In genomic region chr2:157468931-157469708, GRCh38 we compare ENCODE assay signal across 9 cellular contexts. TPM values are rescaled to one million over a fixed set of nuclear protein-coding genes. Genes with fewer than 3 reads are reported as not detected.
DNase-seq lines count a peak whose midpoint lies in the region; ATAC-seq, FAIRE-seq and TF ChIP-seq lines count a peak whose summit lies in the region.
"Had no signal": no experiment of that assay in that cellular context is flagged by ENCODE, and none has a peak within 500 bp of the region (broad histone marks: within the 10 kb centered on the region; RNA-seq: fewer than 3 reads in every experiment).

No MANE protein-coding gene starts in this region.

- no peaks in the 10 kb centered on the region for H3K27me3 Mint-ChIP-seq in astrocyte (ENCODE audit: low read depth, unreplicated experiment)

- H3K9ac ChIP-seq in astrocyte (ENCODE audit: low read length) = peak overlapping the region; percentile 57

- H3K36me3 Mint-ChIP-seq in astrocyte (ENCODE audit: low read depth, unreplicated experiment) = no peaks in the 10 kb centered on the region

- peak overlapping the region; percentile 70 for H3K4me2 ChIP-seq in astrocyte (ENCODE audit: low read length)

- peaks cover 6% of the 10 kb centered on the region for H3K4me1 ChIP-seq in astrocyte (ENCODE audit: insufficient read depth, low read length)

- no peaks in the 10 kb centered on the region for H3K9me3 ChIP-seq in astrocyte (ENCODE audit: insufficient read depth, low read depth, low read length)

- DNase-seq in GM13976 (ENCODE audit: low spot score) (peak; percentile 52), KBM-7 (peak; percentile 95), astrocyte (ENCODE audit: low read depth) (peak; percentile 78), non-pigmented ciliary epithelial cell (ENCODE audit: low read depth) (peak; percentile 34), NCI-H1105 treated with DMSO at 0.1 percent for 48 hours (lab: John Stamatoyannopoulos, UW) (no peak), NCI-H1417 (lab: John Stamatoyannopoulos, UW) (no peak)
- DNase-seq in effector CD4-positive, alpha-beta T cell = no peak

- H2AFZ ChIP-seq in astrocyte (ENCODE audit: low read depth, low read length) = peak overlapping the region; percentile 3

- no peaks in the 10 kb centered on the region for H4K20me1 ChIP-seq in astrocyte (ENCODE audit: insufficient read depth, low read length)

- no peaks in the 10 kb centered on the region for H3K27me3 ChIP-seq in astrocyte (ENCODE audit: insufficient read depth, low read length)

- no peaks in the 10 kb centered on the region for H3K36me3 ChIP-seq in astrocyte (ENCODE audit: insufficient read depth, low read length)

- H3K27ac ChIP-seq in astrocyte (ENCODE audit: low read depth, low read length) = peak overlapping the region; percentile 77
- H3K27ac ChIP-seq: VCaP had no signal

- peak; percentile 78 for ATAC-seq in GM21576 (IDR thresholded peaks at IDR 0.05; ENCODE audit: unreplicated experiment)

- H3K4me1 Mint-ChIP-seq in astrocyte (ENCODE audit: low read depth, unreplicated experiment) = peaks cover 19% of the 10 kb centered on the region

- no peak overlapping the region for H3K4me3 Mint-ChIP-seq in astrocyte (ENCODE audit: unreplicated experiment)

- no peaks in the 10 kb centered on the region for H3K79me2 ChIP-seq in astrocyte (ENCODE audit: insufficient read depth, low read length)

- FAIRE-seq in astrocyte (lab: Jason Lieb, UNC) = no peak

- peak overlapping the region; percentile 22 for H3K4me3 ChIP-seq in astrocyte (ENCODE audit: insufficient read depth, low read depth, low read length)

- H3K9me3 Mint-ChIP-seq in astrocyte (ENCODE audit: unreplicated experiment) = no peaks in the 10 kb centered on the region

- H3K27ac Mint-ChIP-seq in astrocyte (ENCODE audit: unreplicated experiment) = peak overlapping the region; percentile 48

- no peak for TF ChIP-seq CTCF in GM13976 (IDR thresholded peaks at IDR 0.05; ENCODE audit: borderline replicate concordance, control extremely low read depth, extremely low read depth, insufficient read depth, missing control alignments)
- TF ChIP-seq CTCF in astrocyte (IDR thresholded peaks at IDR 0.05; ENCODE audit: insufficient read depth, low read depth, low read length) = no peak

- in situ Hi-C loops in GM13976 (cut with MboI; ENCODE audit: low sequenced_read_pairs, unreplicated experiment) = no loop called here
- in situ Hi-C loops in KBM-7 (cut with MboI; ENCODE audit: low pct_unique_long_range_greater_than_20kb, low sequenced_read_pairs) = no loop called here

RNA-seq across cellular contexts. Expression of gene CYTIP, which starts 25.2 kb away (rescaled TPM):
- total RNA-seq in astrocyte = 0.12 and 0.16 TPM in 2 replicates

Comparison
In these comparisons a context has a peak if more than half of its experiments do, and no peak if none do; other contexts are left out.
1. DNase-seq: peak in GM13976 (single experiment), KBM-7 (single experiment), astrocyte (single experiment) and non-pigmented ciliary epithelial cell (single experiment); none in NCI-H1105 treated with DMSO at 0.1 percent for 48 hours (single experiment), effector CD4-positive, alpha-beta T cell (single experiment) and NCI-H1417 (0 of 3).